In genomic region chr5:148702019-148702596, GRCh38 we compare ENCODE assay signal across 34 cellular contexts. TPM values are rescaled to one million over a fixed set of nuclear protein-coding genes. Genes with fewer than 3 reads are reported as not detected.
"Had no signal": no experiment of that assay in that cellular context is flagged by ENCODE, and none has a peak within 500 bp of the region (broad histone marks: within the 10 kb centered on the region; RNA-seq: fewer than 3 reads in every experiment).

No MANE protein-coding gene starts in this region.

- H3K9me3 ChIP-seq: adrenal gland, body of pancreas, colonic mucosa, esophagus muscularis mucosa had no signal

- H3K36me3 ChIP-seq: adrenal gland, cardiac muscle cell, colonic mucosa, esophagus muscularis mucosa, gastroesophageal sphincter, WERI-Rb-1 had no signal

- H3K27ac ChIP-seq: adrenal gland, body of pancreas, cardiac muscle cell, colonic mucosa, esophagus muscularis mucosa, gastroesophageal sphincter, WERI-Rb-1 had no signal

- FAIRE-seq: endometrium had no signal

- ATAC-seq: activated CD4-positive, CD25-positive, alpha-beta regulatory T cell treated with anti-CD3 and anti-CD28 coated beads, Interleukin-2, amount 50 U/mL, for 24 hours; activated CD8-positive, alpha-beta T cell treated with anti-CD3 and anti-CD28 coated beads for 36 hours; activated naive CD8-positive, alpha-beta T cell treated with anti-CD3 and anti-CD28 coated beads, Interleukin-2, amount 50 U/mL, for 24 hours; activated T-cell treated with anti-CD3 and anti-CD28 coated beads, Interleukin-2, amount 50 U/mL, for 4 hours; activated T-helper 17 cell treated with anti-CD3 and anti-CD28 coated beads, Interleukin-2, amount 50 U/mL, for 72 hours; body of pancreas; gastroesophageal sphincter; T-helper 17 cell had no signal

- H3K4me1 ChIP-seq: adrenal gland, body of pancreas, colonic mucosa, esophagus muscularis mucosa, gastroesophageal sphincter had no signal

- H3K27me3 ChIP-seq: adrenal gland, body of pancreas, cardiac muscle cell, colonic mucosa, esophagus muscularis mucosa, gastroesophageal sphincter had no signal

- DNase-seq: activated B cell treated with CpG ODN at 0.5 μM for 24 hours; activated CD4-positive, alpha-beta T cell treated with anti-CD3 and anti-CD28 coated beads for 48 hours; activated CD4-positive, alpha-beta T cell treated with anti-CD3 and anti-CD28 coated beads, Interleukin-2, amount 50 U/mL, for 1 hour; activated CD4-positive, alpha-beta T cell treated with anti-CD3 and anti-CD28 coated beads, Interleukin-2, amount 50 U/mL, for 48 hours; activated CD8-positive, alpha-beta memory T cell treated with anti-CD3 and anti-CD28 coated beads for 24 hours; activated CD8-positive, alpha-beta T cell treated with anti-CD3 and anti-CD28 coated beads for 36 hours; activated effector memory CD4-positive, alpha-beta T cell treated with anti-CD3 and anti-CD28 coated beads, Interleukin-2, amount 50 U/mL, for 16 hours; activated naive CD4-positive, alpha-beta T cell treated with anti-CD3 and anti-CD28 coated beads for 36 hours; activated naive CD8-positive, alpha-beta T cell treated with anti-CD3 and anti-CD28 coated beads for 36 hours; activated naive CD8-positive, alpha-beta T cell treated with anti-CD3 and anti-CD28 coated beads, Interleukin-2, amount 50 U/mL, for 24 hours; activated T-cell treated with anti-CD3 and anti-CD28 coated beads, Interleukin-2, amount 50 U/mL, for 4 hours; adrenal gland; amygdala; aorta; body of pancreas; central memory CD4-positive, alpha-beta T cell; cerebellar nuclear complex; colonic mucosa; effector CD8-positive, alpha-beta T cell; erythroblast; foreskin melanocyte; head of caudate nucleus; hippocampal formation; T-helper 17 cell; T1000; WERI-Rb-1 had no signal

- H3K4me3 ChIP-seq: adrenal gland, body of pancreas, cardiac muscle cell, colonic mucosa, esophagus muscularis mucosa, gastroesophageal sphincter had no signal

RNA-seq across cellular contexts. Expression of gene HTR4, which starts 47.8 kb away (rescaled TPM):
- total RNA-seq: activated B cell treated with CpG ODN at 0.5 μM for 24 hours; activated CD8-positive, alpha-beta T cell treated with anti-CD3 and anti-CD28 coated beads for 36 hours; activated naive CD4-positive, alpha-beta T cell treated with anti-CD3 and anti-CD28 coated beads for 36 hours; activated naive CD8-positive, alpha-beta T cell treated with anti-CD3 and anti-CD28 coated beads for 36 hours; activated T-cell treated with anti-CD3 and anti-CD28 coated beads, Interleukin-2, amount 50 U/mL, for 4 hours; activated T-helper 17 cell treated with anti-CD3 and anti-CD28 coated beads, Interleukin-2, amount 50 U/mL, for 72 hours; body of pancreas; dermis microvascular lymphatic vessel endothelial cell; glomerular endothelial cell; T-helper 17 cell had no signal
